8 cellular contexts compared by ENCODE assay signal in genomic region chr3:45105855-45106655, GRCh38. TPM values are rescaled to one million over a fixed set of nuclear protein-coding genes. Genes with fewer than 3 reads are reported as not detected.
DNase-seq lines count a peak whose midpoint lies in the region; ATAC-seq and TF ChIP-seq lines count a peak whose summit lies in the region.

No MANE protein-coding gene starts in this region.

- H3K9me3 Mint-ChIP-seq in CD8-positive, alpha-beta T cell, result no peaks in the 10 kb centered on the region
- H3K9me3 Mint-ChIP-seq in activated naive CD4-positive, alpha-beta T cell treated with anti-CD3 and anti-CD28 coated beads, Interleukin-2, amount 50 U/mL, for 24 hours, result no peaks in the 10 kb centered on the region

- H3K4me1 Mint-ChIP-seq in CD8-positive, alpha-beta T cell (ENCODE audit: low read depth), result peaks cover 66% of the 10 kb centered on the region
- H3K4me1 Mint-ChIP-seq in activated naive CD4-positive, alpha-beta T cell treated with anti-CD3 and anti-CD28 coated beads, Interleukin-2, amount 50 U/mL, for 24 hours, result peaks cover 76% of the 10 kb centered on the region

- intact Hi-C loops in CD8-positive, alpha-beta T cell (cut with DNase I, micrococcal nuclease), result loop anchor here (5.0 kb wide), 3 partner anchors 61 to 106 kb away; no protein-coding TSS in a partner anchor

- H3K4me1 ChIP-seq in CD8-positive, alpha-beta T cell (ENCODE audit: insufficient read depth, low read length), result peaks cover 60% of the 10 kb centered on the region

- H3K27me3 ChIP-seq in CD8-positive, alpha-beta T cell (ENCODE audit: insufficient read depth, low read length), result no peaks in the 10 kb centered on the region
- no peaks in the 10 kb centered on the region for H3K27me3 ChIP-seq in H7 (ENCODE audit: control insufficient read depth, insufficient read depth, low read length)

- ATAC-seq in CD8-positive, alpha-beta T cell, result peak; percentile 74
- ATAC-seq in SK-N-SH treated with all-trans-retinoic acid at 6 μM for 48 hours (peak; percentile 71), HG03432 (IDR thresholded peaks at IDR 0.05; ENCODE audit: unreplicated experiment) (no peak)

- no peak overlapping the region for H3K27ac Mint-ChIP-seq in CD8-positive, alpha-beta T cell
- H3K27ac Mint-ChIP-seq in activated naive CD4-positive, alpha-beta T cell treated with anti-CD3 and anti-CD28 coated beads, Interleukin-2, amount 50 U/mL, for 24 hours, result peak overlapping the region; percentile 87

- no peaks in the 10 kb centered on the region for H3K9me3 ChIP-seq in CD8-positive, alpha-beta T cell (ENCODE audit: low read length)

- TF ChIP-seq CTCF in CD8-positive, alpha-beta T cell (IDR thresholded peaks at IDR 0.05), result no peak

- peak; percentile 18 to 77 (median 61) for DNase-seq in CD8-positive, alpha-beta T cell
- DNase-seq in skeletal muscle cell (ENCODE audit: low read depth) (peak; percentile 77), D341Med (ENCODE audit: low spot score) (no peak), DMS53 treated with DMSO at 0.1 percent for 48 hours (lab: John Stamatoyannopoulos, UW; ENCODE audit: unreplicated experiment) (no peak), H7 (no peak)

- H3K4me3 Mint-ChIP-seq in CD8-positive, alpha-beta T cell, result peak overlapping the region; percentile 2
- H3K4me3 Mint-ChIP-seq in activated naive CD4-positive, alpha-beta T cell treated with anti-CD3 and anti-CD28 coated beads, Interleukin-2, amount 50 U/mL, for 24 hours, result peak overlapping the region; percentile 65

- CTCF ChIA-PET in CD8-positive, alpha-beta T cell (lab: Charles Lee), result interaction anchor here (1.1 kb wide), 2 partner anchors 12 to 50 kb away, joined by 3 to 4 read pairs; no protein-coding TSS in a partner anchor

- no peak overlapping the region for H3K4me3 ChIP-seq in CD8-positive, alpha-beta T cell (ENCODE audit: low read depth, low read length)
- H3K4me3 ChIP-seq in skeletal muscle cell (ENCODE audit: low read depth, low read length) (no peak overlapping the region), H7 (ENCODE audit: insufficient read depth, low read depth, low read length) (no peak overlapping the region)

- POLR2A ChIA-PET in CD8-positive, alpha-beta T cell (lab: Charles Lee), result interaction anchor here (1.1 to 2.4 kb wide), 5 partner anchors 8 to 61 kb away, joined by 3 to 11 read pairs (median 4); no protein-coding TSS in a partner anchor

- H3K27me3 Mint-ChIP-seq in CD8-positive, alpha-beta T cell (ENCODE audit: low read depth), result peaks cover 15% of the 10 kb centered on the region
- H3K27me3 Mint-ChIP-seq in activated naive CD4-positive, alpha-beta T cell treated with anti-CD3 and anti-CD28 coated beads, Interleukin-2, amount 50 U/mL, for 24 hours, result peaks cover 2% of the 10 kb centered on the region

- H3K27ac ChIP-seq in CD8-positive, alpha-beta T cell (ENCODE audit: low read depth, low read length), result no peak overlapping the region

- no peaks in the 10 kb centered on the region for H3K36me3 ChIP-seq in CD8-positive, alpha-beta T cell (ENCODE audit: insufficient read depth, low read length)
- peaks cover 8% of the 10 kb centered on the region for H3K36me3 ChIP-seq in H7 (replicated peaks; ENCODE audit: control insufficient read depth, insufficient read depth, low read length)

- no peaks in the 10 kb centered on the region for H3K36me3 Mint-ChIP-seq in CD8-positive, alpha-beta T cell
- no peaks in the 10 kb centered on the region for H3K36me3 Mint-ChIP-seq in activated naive CD4-positive, alpha-beta T cell treated with anti-CD3 and anti-CD28 coated beads, Interleukin-2, amount 50 U/mL, for 24 hours

TF ChIP-seq in SK-N-SH treated with all-trans-retinoic acid at 6 μM for 48 hours, 23 proteins besides CTCF, POLR2A, EP300 and RAD21:
- TF ChIP-seq PATZ1 (CRISPR knock-in tag; IDR thresholded peaks at IDR 0.05; ENCODE audit: borderline replicate concordance) (no peak), ARNTL (CRISPR knock-in tag; IDR thresholded peaks at IDR 0.05; ENCODE audit: borderline replicate concordance, low read depth) (no peak), ZNF565 (CRISPR knock-in tag; conservative IDR thresholded peaks at IDR 0.05; ENCODE audit: low read depth) (no peak), SNAI2 (CRISPR knock-in tag; IDR thresholded peaks at IDR 0.05) (no peak), TSHZ2 (CRISPR knock-in tag; IDR thresholded peaks at IDR 0.05) (no peak), BACH2 (CRISPR knock-in tag; IDR thresholded peaks at IDR 0.05; ENCODE audit: borderline replicate concordance) (no peak), POU6F1 (CRISPR knock-in tag; IDR thresholded peaks at IDR 0.05; ENCODE audit: borderline replicate concordance, low read depth) (no peak), ZC3H10 (CRISPR knock-in tag; IDR thresholded peaks at IDR 0.05) (no peak), CSDC2 (CRISPR knock-in tag; IDR thresholded peaks at IDR 0.05) (no peak), ISL1 (CRISPR knock-in tag; IDR thresholded peaks at IDR 0.05) (no peak), CREB5 (CRISPR knock-in tag; IDR thresholded peaks at IDR 0.05; ENCODE audit: low read depth) (no peak), ZFP30 (CRISPR knock-in tag; IDR thresholded peaks at IDR 0.05) (no peak), ZNF8 (CRISPR knock-in tag; IDR thresholded peaks at IDR 0.05) (no peak), ZNF70 (CRISPR knock-in tag; IDR thresholded peaks at IDR 0.05) (no peak), PPARA (CRISPR knock-in tag; IDR thresholded peaks at IDR 0.05; ENCODE audit: borderline replicate concordance) (no peak), ZFP3 (CRISPR knock-in tag; IDR thresholded peaks at IDR 0.05) (no peak)

RNA-seq across cellular contexts. Expression of gene CDCP1, which starts 40.1 kb away (rescaled TPM):
- not detected for total RNA-seq in CD8-positive, alpha-beta T cell
- total RNA-seq in H7 (2014; rRNA removed; shearing (Covaris generic)), result 1.5 and 2.2 TPM in 2 replicates

Comparison
In these comparisons a context has a peak if more than half of its experiments do, and no peak if none do; other contexts are left out.
1. DNase-seq: peak in CD8-positive, alpha-beta T cell (7 of 7) and skeletal muscle cell (single experiment); none in D341Med (single experiment), DMS53 treated with DMSO at 0.1 percent for 48 hours (single experiment) and H7 (single experiment).